9 cellular contexts compared by ENCODE assay signal in genomic region chr17:31489295-31490018, GRCh38.
DNase-seq lines count a peak whose midpoint lies in the region; ATAC-seq, FAIRE-seq and TF ChIP-seq lines count a peak whose summit lies in the region.
"Had no signal": no experiment of that assay in that cellular context is flagged by ENCODE, and none has a peak within 500 bp of the region (broad histone marks: within the 10 kb centered on the region; RNA-seq: fewer than 3 reads in every experiment).

No MANE protein-coding gene starts in this region.

- no peak for TF ChIP-seq POLR2A in GM12878 (IDR thresholded peaks at IDR 0.05; ENCODE audit: low read depth, low read length)

- peak overlapping the region; percentile 97 for H3K4me3 ChIP-seq in BLaER1
- peak overlapping the region; percentile 92 for H3K4me3 ChIP-seq in GM12878
- H3K4me3 ChIP-seq in mesendoderm (ENCODE audit: low read length) = no peak overlapping the region
- H3K4me3 ChIP-seq: SJCRH30 had no signal

- in situ Hi-C loops in GM12878 (cut with MboI) = no loop called here

- no peak overlapping the region for H3K23ac ChIP-seq in mesendoderm (ENCODE audit: low read length)

- no peak overlapping the region for H2AK5ac ChIP-seq in mesendoderm (ENCODE audit: low read length)

- H3K36me3 Mint-ChIP-seq in chondrocyte (ENCODE audit: low read depth) = no peaks in the 10 kb centered on the region

- 91% methylated on average over 16 of the region's 16 CpGs for WGBS in GM12878 (ENCODE audit: insufficient coverage, insufficient replicate concordance, low lambda C conversion rate, missing lambda C conversion rate)
- WGBS in mesendoderm (ENCODE audit: extremely low coverage, insufficient coverage, low lambda C conversion rate) = no CpG with 5 or more reads among the region's 16 CpGs

- H4K5ac ChIP-seq in mesendoderm (ENCODE audit: low read length) = no peak overlapping the region

- H3K36me3 ChIP-seq in BLaER1 (no peaks in the 10 kb centered on the region), GM12878 (ENCODE audit: control insufficient read depth in 2 of 2, insufficient read depth in 2 of 2, low read length in 1 of 2) (no peaks in the 10 kb centered on the region; a peak in 1 of 4 replicates), mesendoderm (ENCODE audit: control insufficient read depth, insufficient read depth, low read length) (no peaks in the 10 kb centered on the region)
- H3K36me3 ChIP-seq: SJCRH30 had no signal

- H3K9me3 Mint-ChIP-seq in chondrocyte (ENCODE audit: low read depth) = no peaks in the 10 kb centered on the region

- H2BK15ac ChIP-seq in mesendoderm (replicated peaks; ENCODE audit: low read depth) = no peak overlapping the region

- H3K4me3 Mint-ChIP-seq in chondrocyte (ENCODE audit: unreplicated experiment) = no peak overlapping the region

- H3K79me1 ChIP-seq in mesendoderm (ENCODE audit: low read length) = peaks cover 14% of the 10 kb centered on the region

- H2BK120ac ChIP-seq in mesendoderm (ENCODE audit: low read depth, low read length) = no peak overlapping the region

- H3K4ac ChIP-seq in mesendoderm (ENCODE audit: low read depth, low read length) = no peak overlapping the region

- no peak for FAIRE-seq in GM12878 (lab: Jason Lieb, UNC)

- SMC1A ChIA-PET in GM12878 (lab: Charles Lee; ENCODE audit: uncharacterized antibody, unreplicated experiment) = interaction anchor here (0.6 to 6.2 kb wide), 4 partner anchors 9 to 21 kb away, joined by 3 to 60 read pairs (median 4); no protein-coding TSS in a partner anchor

- H2AFZ ChIP-seq in GM12878 (ENCODE audit: control insufficient read depth, low read depth, low read length) = no peak overlapping the region

- RAD21 ChIA-PET in GM12878 (lab: Charles Lee; ENCODE audit: unreplicated experiment) = interaction anchor here (3.6 kb wide), 1 partner anchor 20 kb away, joined by 37 read pairs; no protein-coding TSS in a partner anchor

- H3K27ac Mint-ChIP-seq in chondrocyte (ENCODE audit: unreplicated experiment) = no peak overlapping the region

- H3K27me3 ChIP-seq in BLaER1 (no peaks in the 10 kb centered on the region), GM12878 (replicated peaks in 1 of 2; ENCODE audit: control insufficient read depth in 2 of 2, insufficient read depth in 2 of 2, low read length in 1 of 2) (no peaks in the 10 kb centered on the region), mesendoderm (ENCODE audit: insufficient read depth, low read length, poor library complexity) (no peaks in the 10 kb centered on the region)
- H3K27me3 ChIP-seq: SJCRH30 had no signal

- H4K20me1 ChIP-seq in BLaER1 (peaks cover 64% of the 10 kb centered on the region), GM12878 (ENCODE audit: control insufficient read depth, insufficient read depth) (no peaks in the 10 kb centered on the region)

- no peak overlapping the region for H4K8ac ChIP-seq in mesendoderm (ENCODE audit: low read depth, low read length)

- TF ChIP-seq RAD21 in GM12878 (IDR thresholded peaks at IDR 0.05; ENCODE audit: insufficient read depth, low read depth, low read length) = no peak

- POLR2A ChIA-PET in GM12878 (lab: Charles Lee) = interaction anchor here (0.8 to 3.3 kb wide), 6 partner anchors 10 to 52 kb away, joined by 3 to 30 read pairs (median 5); no protein-coding TSS in a partner anchor

- H3K56ac ChIP-seq in mesendoderm (ENCODE audit: low read length) = peak overlapping the region; percentile 67

- no TSS peak for BruUV-seq in GM12878 (replicated peaks; lab: Mats Ljungman, UMichigan)

- intact Hi-C loops in GM12878 (cut with micrococcal nuclease; ENCODE audit: unreplicated experiment) = loop anchor here (5.0 kb wide), 1 partner anchor 48 kb away; no protein-coding TSS in a partner anchor

- peaks cover 7% of the 10 kb centered on the region for H3K4me1 Mint-ChIP-seq in chondrocyte (ENCODE audit: low read depth)

- H3K27ac ChIP-seq in BLaER1 (no peak overlapping the region), GM12878 (ENCODE audit: control insufficient read depth, insufficient read depth) (no peak overlapping the region), mesendoderm (ENCODE audit: low read depth, low read length) (no peak overlapping the region)
- H3K27ac ChIP-seq: SJCRH30 had no signal

- no peak for TF ChIP-seq EP300 in GM12878 (IDR thresholded peaks at IDR 0.05; ENCODE audit: borderline replicate concordance in 1 of 2, control insufficient read depth in 1 of 2, low read depth in 2 of 2, low read length in 2 of 2)

- CTCF ChIA-PET in GM12878 (lab: Yijun Ruan, JAX) = interaction anchor here (0.6 to 3.7 kb wide), 7 partner anchors 10 to 353 kb away, joined by 3 to 23 read pairs (median 3); no protein-coding TSS in a partner anchor

- no peak for ATAC-seq in GM12878
- no peak for ATAC-seq in GM18861 (IDR thresholded peaks at IDR 0.05; ENCODE audit: unreplicated experiment)

- peak; percentile 82 for DNase-seq in LoVo (ENCODE audit: low spot score)
- no peak for DNase-seq in GM12878 (ENCODE audit: low read depth, low spot score)
- peak; percentile 93 for DNase-seq in mesendoderm
- no peak for DNase-seq in chondrocyte (ENCODE audit: low spot score)
- DNase-seq in nucleus accumbens (lab: John Stamatoyannopoulos, UW) = no peak
- DNase-seq in GM10266 (ENCODE audit: extremely low spot score) = no peak
- DNase-seq: SJCRH30 had no signal

- peaks cover 23% of the 10 kb centered on the region for H3K79me2 ChIP-seq in GM12878 (ENCODE audit: control insufficient read depth, insufficient read depth, low read length)
- peaks cover 6% of the 10 kb centered on the region for H3K79me2 ChIP-seq in mesendoderm (ENCODE audit: control insufficient read depth, insufficient read depth, low read length)

- no peak for TF ChIP-seq CTCF in GM12878 (IDR thresholded peaks at IDR 0.05 in 2 of 3, conservative IDR thresholded peaks at IDR 0.05 in 1 of 3; ENCODE audit: control insufficient read depth in 2 of 3, extremely low read depth in 1 of 3, insufficient read depth in 1 of 3, low read depth in 3 of 3, low read length in 3 of 3)
- TF ChIP-seq CTCF in chondrocyte (IDR thresholded peaks at IDR 0.05) = no peak
- no peak for TF ChIP-seq CTCF in GM10266 (IDR thresholded peaks at IDR 0.05; ENCODE audit: control insufficient read depth, insufficient read depth, low read depth, missing control alignments)

- H3K9me3 ChIP-seq in BLaER1 (no peaks in the 10 kb centered on the region), GM12878 (replicated peaks; ENCODE audit: control insufficient read depth, insufficient read depth, low read length) (no peaks in the 10 kb centered on the region)
- H3K9me3 ChIP-seq: SJCRH30 had no signal

- H2BK5ac ChIP-seq in mesendoderm (ENCODE audit: low read length) = no peak overlapping the region

- peaks cover 53% of the 10 kb centered on the region for H3K27me3 Mint-ChIP-seq in chondrocyte (ENCODE audit: low read depth)

- no peak overlapping the region for H3K18ac ChIP-seq in mesendoderm (ENCODE audit: low read length)

- H3K4me2 ChIP-seq in BLaER1 (peak overlapping the region; percentile 96), GM12878 (ENCODE audit: control insufficient read depth, insufficient read depth) (peak overlapping the region; percentile 97), mesendoderm (ENCODE audit: low read length) (peak overlapping the region; percentile 58)

- H3K4me1 ChIP-seq in BLaER1 = peaks cover 68% of the 10 kb centered on the region
- H3K4me1 ChIP-seq in GM12878 (ENCODE audit: control insufficient read depth, insufficient read depth, low read length) = peaks cover 55% of the 10 kb centered on the region
- H3K4me1 ChIP-seq in mesendoderm (ENCODE audit: control insufficient read depth, low read depth, low read length) = peaks cover 13% of the 10 kb centered on the region
- H3K4me1 ChIP-seq: SJCRH30 had no signal

- H3K9ac ChIP-seq in BLaER1 (peak overlapping the region; percentile 87; the same call in 1 of the 2 replicates), GM12878 (ENCODE audit: control insufficient read depth, insufficient read depth, low read length) (peak overlapping the region; percentile 68), mesendoderm (ENCODE audit: low read length) (peak overlapping the region; percentile 28)

TF ChIP-seq in GM12878, 131 proteins besides CTCF, POLR2A, EP300 and RAD21 (continues in another document):
- TF ChIP-seq ZBTB33 (IDR thresholded peaks at IDR 0.05) (peak; percentile 85), NR2F1 (conservative IDR thresholded peaks at IDR 0.05) (peak; percentile 70; the same call in 1 of the 2 replicates), CBX5 (IDR thresholded peaks at IDR 0.05; ENCODE audit: low read depth) (no peak)

Comparison
In these comparisons a context has a peak if more than half of its experiments do, and no peak if none do; other contexts are left out.
1. H3K9ac ChIP-seq: peak in every context shown above with its lines; median percentile 87 in BLaER1; 68 in GM12878; 28 in mesendoderm.
2. DNase-seq: peak in LoVo (single experiment) and mesendoderm (single experiment); none in GM12878 (single experiment), chondrocyte (single experiment), nucleus accumbens (0 of 56) and GM10266 (single experiment).
3. Peak in every context shown above with its lines, with median percentiles within 50 percentile points of each other: H3K4me2 ChIP-seq.